28 cellular contexts compared by ENCODE assay signal in the genomic region with DNA sequence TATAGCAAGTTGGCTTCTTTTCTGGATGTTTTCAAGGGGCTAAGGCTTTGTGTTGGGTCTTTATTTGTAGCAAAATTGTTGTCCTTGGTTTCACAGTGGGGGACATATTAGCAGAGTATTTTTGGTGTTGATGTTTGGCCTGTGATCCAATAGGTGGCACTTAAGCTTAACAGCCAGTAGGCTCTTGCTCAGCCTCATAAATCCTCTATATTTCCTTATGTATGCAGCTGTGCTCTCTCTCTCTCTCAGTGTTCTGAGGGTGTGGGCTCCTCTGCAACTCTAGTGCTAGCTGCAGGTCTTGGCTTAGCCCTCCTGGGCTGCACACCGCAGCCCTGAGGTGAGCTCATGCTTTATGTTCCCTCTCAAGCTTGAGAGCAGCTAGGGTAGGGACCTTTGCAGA.
DNase-seq lines count a peak whose midpoint lies in the region; ATAC-seq and TF ChIP-seq lines count a peak whose summit lies in the region.
"Had no signal": no experiment of that assay in that cellular context is flagged by ENCODE, and none has a peak within 500 bp of the region (broad histone marks: within the 10 kb centered on the region; RNA-seq: fewer than 3 reads in every experiment).

No MANE protein-coding gene starts in this region.

- H3T11ph ChIP-seq in H9 (ENCODE audit: low read length), result no peak overlapping the region

- H3K27ac Mint-ChIP-seq in H9, result peak overlapping the region in 1 of 3 experiments; percentile 24; a peak in 2 of 7 replicates
- H3K27ac Mint-ChIP-seq: activated naive CD8-positive, alpha-beta T cell treated with anti-CD3 and anti-CD28 coated beads, Interleukin-2, amount 50 U/mL, for 24 hours; CD4-positive, alpha-beta T cell; nephron progenitor cell had no signal

- no peak overlapping the region for H3K27ac ChIP-seq in H9 (ENCODE audit: insufficient read length, low read depth, low read length)
- H3K27ac ChIP-seq in RWPE2 (ENCODE audit: poor library complexity, severe bottlenecking), result no peak overlapping the region
- H3K27ac ChIP-seq in mesendoderm (ENCODE audit: low read depth, low read length), result no peak overlapping the region
- H3K27ac ChIP-seq: parathyroid adenoma, WERI-Rb-1 had no signal

- H2BK120ac ChIP-seq in H9 (ENCODE audit: low read depth, low read length, poor library complexity, severe bottlenecking), result no peak overlapping the region
- H2BK120ac ChIP-seq in mesendoderm (ENCODE audit: low read depth, low read length), result no peak overlapping the region

- H4K20me1 ChIP-seq in H9 (ENCODE audit: control insufficient read depth, insufficient read depth, insufficient read length), result no peaks in the 10 kb centered on the region

- H3K4me3 Mint-ChIP-seq in H9, result no peak overlapping the region
- H3K4me3 Mint-ChIP-seq: activated naive CD8-positive, alpha-beta T cell treated with anti-CD3 and anti-CD28 coated beads, Interleukin-2, amount 50 U/mL, for 24 hours; activated T-cell treated with anti-CD3 and anti-CD28 coated beads, Interleukin-2, amount 50 U/mL, for 4 hours; CD4-positive, alpha-beta T cell; nephron progenitor cell had no signal

- intact Hi-C loops in Right ventricle myocardium inferior (cut with DNase I), result no loop called here

- no peak overlapping the region for H2BK12ac ChIP-seq in H9 (ENCODE audit: insufficient read length, low read depth, low read length)

- no peak overlapping the region for H3K4me2 ChIP-seq in H9 (ENCODE audit: insufficient read depth, insufficient read length, low read length)
- H3K4me2 ChIP-seq in mesendoderm (ENCODE audit: low read length), result no peak overlapping the region
- H3K4me2 ChIP-seq: smooth muscle cell had no signal

- H4K5ac ChIP-seq in H9 (ENCODE audit: insufficient read length, low read depth, low read length) (no peak overlapping the region), mesendoderm (ENCODE audit: low read length) (no peak overlapping the region)

- H2BK15ac ChIP-seq in H9 (ENCODE audit: low read depth, low read length), result no peak overlapping the region
- H2BK15ac ChIP-seq in mesendoderm (replicated peaks; ENCODE audit: low read depth), result no peak overlapping the region

- H3K56ac ChIP-seq in H9 (ENCODE audit: insufficient read length, low read depth, low read length) (no peak overlapping the region), mesendoderm (ENCODE audit: low read length) (peak overlapping the region; percentile 65)

- TF ChIP-seq CTCF in H9 (conservative IDR thresholded peaks at IDR 0.05) (no peak), RWPE2 (IDR thresholded peaks at IDR 0.05; ENCODE audit: poor library complexity, severe bottlenecking) (no peak)

- no peak for DNase-seq in H9
- DNase-seq in RWPE2 (ENCODE audit: low spot score), result no peak
- DNase-seq in fibroblast of gingiva (ENCODE audit: low read depth), result peak; percentile 39
- DNase-seq in mesendoderm, result peak; percentile 54
- no peak for DNase-seq in NCI-H1436 (lab: John Stamatoyannopoulos, UW)
- DNase-seq in Right ventricle myocardium inferior (ENCODE audit: missing footprints), result no peak
- no peak for DNase-seq in DMS153 treated with DMSO at 0.1 percent for 48 hours (lab: John Stamatoyannopoulos, UW; ENCODE audit: unreplicated experiment)
- DNase-seq: activated CD4-positive, alpha-beta T cell treated with anti-CD3 and anti-CD28 coated beads for 48 hours; activated gamma-delta T cell treated with Interleukin-2 at 50 U/mL for 16 hours; activated naive CD8-positive, alpha-beta T cell treated with anti-CD3 and anti-CD28 coated beads, Interleukin-2, amount 50 U/mL, for 24 hours; activated T-cell treated with anti-CD3 and anti-CD28 coated beads, Interleukin-2, amount 50 U/mL, for 4 hours; AML-193; caudate nucleus; CD4-positive, alpha-beta T cell; cortex of kidney; KG1; NCI-H146; NCI-H345; NCI-H69; nephron progenitor cell; retina; stimulated activated CD4-positive, alpha-beta T cell treated with anti-CD3 and anti-CD28 coated beads, Interleukin-1b, Interleukin-23, amount 100 ng/mL, for 48 hours; stimulated activated naive CD8-positive, alpha-beta T cell treated with anti-CD3 and anti-CD28 coated beads, Interleukin-15, Interleukin-2, amounts not matched to agents 100 U/mL and 50 U/mL, for 24 hours; SW 1271; WERI-Rb-1 had no signal

- no peaks in the 10 kb centered on the region for H3K36me3 ChIP-seq in RWPE2 (ENCODE audit: low read depth)
- H3K36me3 ChIP-seq in mesendoderm (ENCODE audit: control insufficient read depth, insufficient read depth, low read length), result no peaks in the 10 kb centered on the region
- H3K36me3 ChIP-seq: HAP-1, WERI-Rb-1 had no signal

- H3K23me2 ChIP-seq in H9 (ENCODE audit: insufficient read length, low read depth, low read length, poor library complexity, severe bottlenecking), result no peaks in the 10 kb centered on the region

- no CpG with 5 or more reads among the region's 1 CpG for whole genome bisulfite sequencing in H9 (ENCODE audit: extremely low coverage, insufficient read length, low lambda C conversion rate)
- no CpG with 5 or more reads among the region's 1 CpG for WGBS in mesendoderm (ENCODE audit: extremely low coverage, insufficient coverage, low lambda C conversion rate)

- H4K91ac ChIP-seq in H9 (ENCODE audit: insufficient read length, low read depth, low read length), result no peak overlapping the region

- H4K8ac ChIP-seq in H9 (replicated peaks; ENCODE audit: insufficient read length, low read depth, low read length) (no peak overlapping the region), mesendoderm (ENCODE audit: low read depth, low read length) (no peak overlapping the region)

- no peaks in the 10 kb centered on the region; the same call in 1 of the 2 replicates for H3K27me3 Mint-ChIP-seq in H9 (ENCODE audit: low read depth)
- H3K27me3 Mint-ChIP-seq: activated naive CD8-positive, alpha-beta T cell treated with anti-CD3 and anti-CD28 coated beads, Interleukin-2, amount 50 U/mL, for 24 hours had no signal

- H3K4me1 ChIP-seq in H9 (ENCODE audit: insufficient read depth, low read length), result no peaks in the 10 kb centered on the region
- no peaks in the 10 kb centered on the region for H3K4me1 ChIP-seq in RWPE2 (ENCODE audit: insufficient read depth, poor library complexity, severe bottlenecking)
- H3K4me1 ChIP-seq in mesendoderm (ENCODE audit: control insufficient read depth, low read depth, low read length), result peaks cover 2% of the 10 kb centered on the region
- H3K4me1 ChIP-seq: HAP-1, parathyroid adenoma had no signal

- H2BK20ac ChIP-seq in H9 (ENCODE audit: low read depth, low read length, poor library complexity, severe bottlenecking), result no peak overlapping the region

- no peaks in the 10 kb centered on the region for H3K9me3 ChIP-seq in H9 (ENCODE audit: control insufficient read depth, low read depth, low read length)
- H3K9me3 ChIP-seq in RWPE2 (ENCODE audit: severe bottlenecking), result no peaks in the 10 kb centered on the region
- H3K9me3 ChIP-seq: HAP-1 had no signal

- peak overlapping the region; percentile 73; the same call in 1 of the 2 replicates for H3K14ac ChIP-seq in H9 (ENCODE audit: insufficient read depth, low read length)

- H3K9ac ChIP-seq in H9 (ENCODE audit: extremely low read depth, insufficient read length, low read length) (no peak overlapping the region), mesendoderm (ENCODE audit: low read length) (no peak overlapping the region)
- H3K9ac ChIP-seq: parathyroid adenoma had no signal

- H2AFZ ChIP-seq in H9 (ENCODE audit: low read length), result no peak overlapping the region
- H2AFZ ChIP-seq: parathyroid adenoma had no signal

- H2BK5ac ChIP-seq in H9 (ENCODE audit: insufficient read length, low read length), result no peak overlapping the region
- H2BK5ac ChIP-seq in mesendoderm (ENCODE audit: low read length), result no peak overlapping the region

- H3K18ac ChIP-seq in H9 (ENCODE audit: insufficient read length, low read depth, low read length) (no peak overlapping the region), mesendoderm (ENCODE audit: low read length) (no peak overlapping the region)

- no peaks in the 10 kb centered on the region for H3K27me3 ChIP-seq in H9 (ENCODE audit: insufficient read depth, low read length)
- H3K27me3 ChIP-seq in RWPE2 (ENCODE audit: insufficient read depth, poor library complexity, severe bottlenecking), result peaks cover 3% of the 10 kb centered on the region
- no peaks in the 10 kb centered on the region for H3K27me3 ChIP-seq in mesendoderm (ENCODE audit: insufficient read depth, low read length, poor library complexity)

- H3K9me3 Mint-ChIP-seq in H9, result peaks cover 4 to 12% of the 10 kb centered on the region in 2 experiments; a peak in 3 of 5 replicates
- H3K9me3 Mint-ChIP-seq: activated naive CD8-positive, alpha-beta T cell treated with anti-CD3 and anti-CD28 coated beads, Interleukin-2, amount 50 U/mL, for 24 hours; activated T-cell treated with anti-CD3 and anti-CD28 coated beads, Interleukin-2, amount 50 U/mL, for 4 hours; CD4-positive, alpha-beta T cell had no signal

- H3K4me3 ChIP-seq in RWPE2 (ENCODE audit: severe bottlenecking), result no peak overlapping the region
- H3K4me3 ChIP-seq in mesendoderm (ENCODE audit: low read length), result no peak overlapping the region
- H3K4me3 ChIP-seq: HAP-1, smooth muscle cell had no signal

- H3K79me1 ChIP-seq in H9 (ENCODE audit: insufficient read depth, low read depth, low read length, poor library complexity, severe bottlenecking) (no peaks in the 10 kb centered on the region), mesendoderm (ENCODE audit: low read length) (no peaks in the 10 kb centered on the region)

- peak; percentile 31; the same call in 1 of the 3 replicates for ATAC-seq in RWPE2 (ENCODE audit: low read depth)
- ATAC-seq in Right ventricle myocardium inferior, result no peak
- ATAC-seq: activated naive CD8-positive, alpha-beta T cell treated with anti-CD3 and anti-CD28 coated beads, Interleukin-2, amount 50 U/mL, for 24 hours; activated T-cell treated with anti-CD3 and anti-CD28 coated beads, Interleukin-2, amount 50 U/mL, for 4 hours; stimulated activated naive CD8-positive, alpha-beta T cell treated with anti-CD3 and anti-CD28 coated beads, Interleukin-15, Interleukin-2, amounts not matched to agents 100 U/mL and 50 U/mL, for 24 hours had no signal

- H2AK5ac ChIP-seq in H9 (ENCODE audit: insufficient read length, low read length) (no peak overlapping the region), mesendoderm (ENCODE audit: low read length) (no peak overlapping the region)

- H3K4ac ChIP-seq in H9 (ENCODE audit: low read depth, low read length) (no peak overlapping the region), mesendoderm (ENCODE audit: low read depth, low read length) (no peak overlapping the region)

- no peaks in the 10 kb centered on the region for H3K79me2 ChIP-seq in H9 (ENCODE audit: insufficient read depth, low read length)
- no peaks in the 10 kb centered on the region for H3K79me2 ChIP-seq in mesendoderm (ENCODE audit: control insufficient read depth, insufficient read depth, low read length)
- H3K79me2 ChIP-seq: parathyroid adenoma had no signal

- H3K23ac ChIP-seq in H9 (ENCODE audit: insufficient read length, low read depth, low read length), result no peak overlapping the region
- H3K23ac ChIP-seq in mesendoderm (ENCODE audit: low read length), result no peak overlapping the region

- peaks cover 0 to 6% (median 6%) of the 10 kb centered on the region in 3 experiments; a peak in 5 of 7 replicates for H3K36me3 Mint-ChIP-seq in H9 (ENCODE audit: insufficient read depth in 1 of 3, low read depth in 3 of 3)

- peaks cover 37% of the 10 kb centered on the region in 2 experiments for H3K4me1 Mint-ChIP-seq in H9
- H3K4me1 Mint-ChIP-seq: activated naive CD8-positive, alpha-beta T cell treated with anti-CD3 and anti-CD28 coated beads, Interleukin-2, amount 50 U/mL, for 24 hours; nephron progenitor cell had no signal

Comparison
In these comparisons a context has a peak if more than half of its experiments do, and no peak if none do; other contexts are left out.
1. DNase-seq: peak in fibroblast of gingiva (single experiment) and mesendoderm (single experiment); none in H9 (single experiment), RWPE2 (single experiment), NCI-H1436 (single experiment), Right ventricle myocardium inferior (single experiment) and DMS153 treated with DMSO at 0.1 percent for 48 hours (single experiment).